1 cellular context compared by ENCODE assay signal in genomic region chr22:25903294-25903693, GRCh38.
TF ChIP-seq lines count a peak whose summit lies in the region.

No MANE protein-coding gene starts in this region.

TF ChIP-seq in GM12878, 131 proteins besides CTCF, POLR2A, EP300 and RAD21 (continued from another document):
- TF ChIP-seq SIN3A (IDR thresholded peaks at IDR 0.05; ENCODE audit: low read depth, low read length) = no peak
- no peak for TF ChIP-seq KAT2A (conservative IDR thresholded peaks at IDR 0.05; ENCODE audit: control insufficient read depth, low read depth, low read length)
- TF ChIP-seq CBX3 (IDR thresholded peaks at IDR 0.05; ENCODE audit: borderline replicate concordance, low read depth) = no peak
- TF ChIP-seq ETV6 (conservative IDR thresholded peaks at IDR 0.05 in 1 of 2, IDR thresholded peaks at IDR 0.05 in 1 of 2; ENCODE audit: borderline replicate concordance in 1 of 2, low read depth in 1 of 2) = no peak
TF ChIP-seq in GM12878: peak in this region for 0.
